ENCODE assay signal across 2 cellular contexts in genomic region chr6:36891153-36891552, GRCh38. TPM values are rescaled to one million over a fixed set of nuclear protein-coding genes. Genes with fewer than 3 reads are reported as not detected.
"Had no signal": no experiment of that assay in that cellular context is flagged by ENCODE, and none has a peak within 500 bp of the region (broad histone marks: within the 10 kb centered on the region; RNA-seq: fewer than 3 reads in every experiment).

No MANE protein-coding gene starts in this region.

RNA-seq across cellular contexts. Expression of gene CPNE5, which starts 51.9 kb away (rescaled TPM):
- total RNA-seq: LHCN-M2, MCF 10A had no signal
